ENCODE assay signal across 9 cellular contexts in the genomic region with DNA sequence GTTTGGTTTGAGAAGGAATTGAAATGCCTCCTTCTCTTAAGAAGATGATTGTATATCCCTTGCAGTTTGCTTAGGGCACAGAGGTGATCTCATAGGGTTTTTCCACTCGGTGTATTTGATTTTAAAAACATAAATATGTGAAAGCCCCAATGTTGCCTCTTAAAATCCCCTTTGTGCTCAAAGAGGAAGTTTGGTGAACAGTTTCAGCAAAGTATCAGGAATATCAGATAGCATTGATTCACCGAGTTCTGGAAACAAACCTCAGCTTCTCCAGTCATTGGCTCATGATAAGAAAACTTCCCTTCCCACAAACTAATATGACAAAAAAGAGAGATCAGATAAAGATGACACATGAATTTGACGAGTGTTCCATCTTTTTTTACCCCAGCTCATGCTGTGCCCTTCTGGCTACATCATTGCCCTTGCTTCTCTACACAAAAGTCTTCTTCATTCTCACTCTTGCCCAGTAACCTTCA. TPM values are rescaled to one million over a fixed set of nuclear protein-coding genes. Genes with fewer than 3 reads are reported as not detected.
DNase-seq lines count a peak whose midpoint lies in the region; ATAC-seq and TF ChIP-seq lines count a peak whose summit lies in the region.
"Had no signal": no experiment of that assay in that cellular context is flagged by ENCODE, and none has a peak within 500 bp of the region (broad histone marks: within the 10 kb centered on the region; RNA-seq: fewer than 3 reads in every experiment).

No MANE protein-coding gene starts in this region.

- peaks cover 5% of the 10 kb centered on the region for H3K27me3 Mint-ChIP-seq in endodermal cell (ENCODE audit: insufficient read depth)

- H3K9ac ChIP-seq in endodermal cell (ENCODE audit: extremely low read depth, low read length, poor library complexity, severe bottlenecking), result no peak overlapping the region

- ATAC-seq in GM18511 (IDR thresholded peaks at IDR 0.05; ENCODE audit: unreplicated experiment) (peak; percentile 64), HG03139 (IDR thresholded peaks at IDR 0.05; ENCODE audit: unreplicated experiment) (peak; percentile 50), GM19455 (IDR thresholded peaks at IDR 0.05; ENCODE audit: unreplicated experiment) (no peak), HG02970 (IDR thresholded peaks at IDR 0.05; ENCODE audit: low FRiP score, unreplicated experiment) (no peak)
- ATAC-seq: body of pancreas had no signal

- H3K9me3 ChIP-seq in endodermal cell (ENCODE audit: control insufficient read depth, low read length), result peaks cover 57% of the 10 kb centered on the region
- H3K9me3 ChIP-seq: body of pancreas had no signal

- DNase-seq in GM20000 (ENCODE audit: low spot score), result peak; percentile 60
- DNase-seq in endodermal cell, result no peak
- no peak for DNase-seq in stimulated activated CD8-positive, alpha-beta memory T cell treated with anti-CD3 and anti-CD28 coated beads, Interleukin-4, amount 100 ng/mL, for 48 hours
- no peak for DNase-seq in stimulated activated CD4-positive, alpha-beta T cell treated with anti-CD3 and anti-CD28 coated beads, Interleukin-2, amount 100 ng/mL, for 48 hours
- DNase-seq: body of pancreas had no signal

- peak overlapping the region; percentile 50 for H3K27ac Mint-ChIP-seq in endodermal cell

- H3K27ac ChIP-seq in endodermal cell (ENCODE audit: low read depth, low read length), result no peak overlapping the region

- no peak overlapping the region for H3K4me3 Mint-ChIP-seq in endodermal cell

- peaks cover 6% of the 10 kb centered on the region for H3K36me3 Mint-ChIP-seq in endodermal cell (ENCODE audit: low read depth)

- peaks cover 5% of the 10 kb centered on the region for H3K4me1 ChIP-seq in endodermal cell (ENCODE audit: control insufficient read depth, insufficient read depth, low read length)
- H3K4me1 ChIP-seq: body of pancreas had no signal

- H3K9me3 Mint-ChIP-seq in endodermal cell, result peaks cover 54% of the 10 kb centered on the region

- 49 to 93% methylated on average over 2 to 3 of the region's 3 CpGs for WGBS in endodermal cell (ENCODE audit: insufficient coverage in 1 of 2, insufficient read length in 1 of 2), 2 experiments

- TF ChIP-seq CTCF in GM20000 (IDR thresholded peaks at IDR 0.05; ENCODE audit: extremely low read depth, missing control alignments) (no peak), endodermal cell (conservative IDR thresholded peaks at IDR 0.05) (no peak)

- H3K36me3 ChIP-seq in endodermal cell (ENCODE audit: control insufficient read depth, insufficient read depth, low read length), result no peaks in the 10 kb centered on the region

- no peak overlapping the region for H3K4me3 ChIP-seq in endodermal cell (ENCODE audit: low read length)
- H3K4me3 ChIP-seq: body of pancreas had no signal

- peaks cover 27% of the 10 kb centered on the region for H3K4me1 Mint-ChIP-seq in endodermal cell

- H3K27me3 ChIP-seq in endodermal cell (ENCODE audit: control insufficient read depth, insufficient read depth, low read length, poor library complexity, severe bottlenecking), result no peaks in the 10 kb centered on the region
- H3K27me3 ChIP-seq: body of pancreas had no signal

RNA-seq across cellular contexts. Expression of a gene that starts 20.1 kb away (rescaled TPM):
- 10 to 100 TPM; 52.9 to 65.6 TPM for total RNA-seq in endodermal cell
- 29.0 TPM for polyA plus RNA-seq in endodermal cell (2013, experiment 1 of 2)
- 29.7 TPM for polyA plus RNA-seq in endodermal cell (2013, experiment 2 of 2)

Comparison
In these comparisons a context has a peak if more than half of its experiments do, and no peak if none do; other contexts are left out.
1. ATAC-seq: peak in GM18511 (single experiment) and HG03139 (single experiment); none in GM19455 (single experiment) and HG02970 (single experiment).